21 cellular contexts compared by ENCODE assay signal in genomic region chr4:13694256-13694655, GRCh38.
DNase-seq lines count a peak whose midpoint lies in the region; ATAC-seq and TF ChIP-seq lines count a peak whose summit lies in the region.
"Had no signal": no experiment of that assay in that cellular context is flagged by ENCODE, and none has a peak within 500 bp of the region (broad histone marks: within the 10 kb centered on the region; RNA-seq: fewer than 3 reads in every experiment).

No MANE protein-coding gene starts in this region.

- intact Hi-C loops in MCF 10A (cut with micrococcal nuclease) (no loop called here), breast epithelium (cut with DNase I; ENCODE audit: low total_unique reads) (no loop called here), left cardiac atrium (cut with DNase I) (loop anchor here in 1 of 2 donors (10.0 kb wide), 1 partner anchor 141 kb away; no protein-coding TSS in a partner anchor), lower lobe of right lung (cut with DNase I) (no loop called here)

- peaks cover 12% of the 10 kb centered on the region for H3K4me1 Mint-ChIP-seq in MCF 10A (ENCODE audit: insufficient read depth, unreplicated experiment)
- H3K4me1 Mint-ChIP-seq: CD4-positive, CD25-positive, alpha-beta regulatory T cell had no signal

- no peaks in the 10 kb centered on the region for H3K36me3 ChIP-seq in breast epithelium
- H3K36me3 ChIP-seq in lower lobe of right lung, result no peaks in the 10 kb centered on the region
- H3K36me3 ChIP-seq: BLaER1 had no signal

- H3K27me3 ChIP-seq in breast epithelium, result no peaks in the 10 kb centered on the region
- no peaks in the 10 kb centered on the region for H3K27me3 ChIP-seq in lower lobe of right lung (ENCODE audit: low read depth)
- H3K27me3 ChIP-seq: BLaER1 had no signal

- H3K4me3 ChIP-seq in breast epithelium, result no peak overlapping the region
- H3K4me3 ChIP-seq in lower lobe of right lung, result no peak overlapping the region
- H3K4me3 ChIP-seq: BLaER1 had no signal

- no peak for TF ChIP-seq POLR2A in breast epithelium (IDR thresholded peaks at IDR 0.05)

- DNase-seq in MCF 10A (ENCODE audit: unreplicated experiment), result no peak
- no peak for DNase-seq in breast epithelium (ENCODE audit: low spot score in 2 of 2)
- DNase-seq in left cardiac atrium, result no peak
- no peak for DNase-seq in left lobe of liver (ENCODE audit: low spot score)
- no peak for DNase-seq in lower lobe of right lung
- no peak for DNase-seq in AML-193 (lab: John Stamatoyannopoulos, UW)
- no peak for DNase-seq in NCI-H82 treated with DMSO at 0.1 percent for 48 hours (lab: John Stamatoyannopoulos, UW; ENCODE audit: unreplicated experiment)
- DNase-seq: CD4-positive, CD25-positive, alpha-beta regulatory T cell; Karpas-422; NCI-H1105 treated with DMSO at 0.1 percent for 48 hours; NCI-H146; NCI-H1930; NCI-H2107; NCI-H524 treated with DMSO at 0.1 percent for 48 hours; NCI-H774; NK-92 treated with Interleukin-12 subunit alpha and Interleukin-12 subunit beta, amount 100 ng/mL, for 24 hours; PC-3; SHP77 had no signal

- H3K36me3 Mint-ChIP-seq in MCF 10A (ENCODE audit: insufficient read depth, unreplicated experiment), result no peaks in the 10 kb centered on the region
- H3K36me3 Mint-ChIP-seq: CD4-positive, CD25-positive, alpha-beta regulatory T cell had no signal

- no peak overlapping the region for H3K4me3 Mint-ChIP-seq in MCF 10A (ENCODE audit: unreplicated experiment)
- H3K4me3 Mint-ChIP-seq: CD4-positive, CD25-positive, alpha-beta regulatory T cell had no signal

- H3K4me1 ChIP-seq in breast epithelium (no peaks in the 10 kb centered on the region), lower lobe of right lung (no peaks in the 10 kb centered on the region)
- H3K4me1 ChIP-seq: BLaER1 had no signal

- H3K9me3 ChIP-seq in breast epithelium (peaks cover 0 to 11% of the 10 kb centered on the region in 2 donors), lower lobe of right lung (no peaks in the 10 kb centered on the region)

- ATAC-seq in left cardiac atrium (peak; percentile 88 to 91), left lobe of liver (peak; percentile 70), lower lobe of right lung (no peak)
- ATAC-seq: HCT116, PC-3 had no signal

- peak overlapping the region; percentile 22 for H3K27ac Mint-ChIP-seq in MCF 10A (ENCODE audit: low read depth, unreplicated experiment)
- H3K27ac Mint-ChIP-seq: CD4-positive, CD25-positive, alpha-beta regulatory T cell had no signal

- POLR2A ChIA-PET in MCF 10A (lab: Yijun Ruan, JAX), result interaction anchor here (1.0 kb wide), 1 partner anchor 654 kb away, joined by 5 read pairs; no protein-coding TSS in a partner anchor

- no peaks in the 10 kb centered on the region for H3K27me3 Mint-ChIP-seq in MCF 10A (ENCODE audit: insufficient read depth, unreplicated experiment)

- TF ChIP-seq CTCF in MCF 10A (IDR thresholded peaks at IDR 0.05; ENCODE audit: unreplicated experiment) (no peak), breast epithelium (IDR thresholded peaks at IDR 0.05) (no peak), lower lobe of right lung (IDR thresholded peaks at IDR 0.05) (no peak)

- peaks cover 17% of the 10 kb centered on the region for H3K9me3 Mint-ChIP-seq in MCF 10A (ENCODE audit: unreplicated experiment)

- BruUV-seq in MCF 10A (replicated peaks; lab: Mats Ljungman, UMichigan), result no TSS peak

- CTCF ChIA-PET in MCF 10A (lab: Yijun Ruan, JAX), result interaction anchor here (0.6 kb wide), 1 partner anchor 65 kb away, joined by 3 read pairs; no protein-coding TSS in a partner anchor

- H3K27ac ChIP-seq in breast epithelium, result no peak overlapping the region
- H3K27ac ChIP-seq in lower lobe of right lung, result no peak overlapping the region
- H3K27ac ChIP-seq: 22Rv1, BLaER1 had no signal

Comparison
In these comparisons a context has a peak if more than half of its experiments do, and no peak if none do; other contexts are left out.
1. ATAC-seq: peak in left cardiac atrium (2 of 2) and left lobe of liver (single experiment); none in lower lobe of right lung (0 of 2).